27 cellular contexts compared by ENCODE assay signal in the genomic region with DNA sequence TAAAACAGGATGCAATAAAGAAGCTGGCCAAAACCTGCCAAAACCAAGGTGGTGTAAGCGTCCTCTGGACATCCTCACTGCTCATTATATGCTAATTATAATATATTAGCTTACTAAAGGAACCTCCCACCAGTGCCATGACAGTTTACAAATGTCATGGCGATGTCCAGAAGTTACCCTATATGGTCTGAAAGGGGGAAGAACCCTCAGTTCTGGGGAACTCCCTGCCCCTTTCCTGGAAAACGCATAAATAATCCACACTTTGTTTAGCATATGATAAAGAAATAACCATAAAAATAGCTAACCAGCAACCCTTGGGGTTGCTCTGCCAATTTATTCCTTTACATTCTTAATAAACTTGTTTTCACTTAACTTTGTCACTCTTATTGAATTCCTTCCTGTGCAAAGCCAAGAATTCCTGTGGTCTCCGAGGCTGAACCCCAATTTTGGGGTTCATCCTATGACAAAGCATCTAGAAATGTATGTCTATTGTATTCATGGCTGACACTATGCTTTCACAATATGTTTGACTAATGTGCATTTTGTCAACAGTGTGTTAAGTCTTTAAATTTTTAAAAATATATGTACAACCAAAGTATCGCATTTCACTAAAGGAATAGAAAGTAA. TPM values are rescaled to one million over a fixed set of nuclear protein-coding genes. Genes with fewer than 3 reads are reported as not detected.
DNase-seq lines count a peak whose midpoint lies in the region; FAIRE-seq and TF ChIP-seq lines count a peak whose summit lies in the region.
"Had no signal": no experiment of that assay in that cellular context is flagged by ENCODE, and none has a peak within 500 bp of the region (broad histone marks: within the 10 kb centered on the region; RNA-seq: fewer than 3 reads in every experiment).

No MANE protein-coding gene starts in this region.

- no peak for FAIRE-seq in astrocyte (lab: Jason Lieb, UNC)
- FAIRE-seq: TTC549 had no signal

- no peaks in the 10 kb centered on the region for H3K9me3 ChIP-seq in astrocyte (ENCODE audit: insufficient read depth, low read depth, low read length)
- H3K9me3 ChIP-seq in effector memory CD4-positive, alpha-beta T cell (ENCODE audit: control insufficient read depth, low read length): no peaks in the 10 kb centered on the region
- H3K9me3 ChIP-seq: Caco-2, left lung, ovary, right atrium auricular region had no signal

- peak; percentile 43 for DNase-seq in A172 (ENCODE audit: low spot score)
- DNase-seq in HS-27A (ENCODE audit: low read depth): peak; percentile 57
- DNase-seq in astrocyte (ENCODE audit: low read depth): peak; percentile 61
- peak; percentile 28 for DNase-seq in fibroblast of peridontal ligament (ENCODE audit: extremely low read depth)
- no peak for DNase-seq in effector CD8-positive, alpha-beta T cell (lab: John Stamatoyannopoulos, UW)
- DNase-seq in NCI-H1417 treated with DMSO at 0.1 percent for 48 hours (lab: John Stamatoyannopoulos, UW): no peak
- no peak for DNase-seq in H7
- DNase-seq in effector memory CD4-positive, alpha-beta T cell: no peak
- DNase-seq: 8988T; activated CD4-positive, alpha-beta T cell treated with anti-CD3 and anti-CD28 coated beads for 36 hours; activated naive CD4-positive, alpha-beta T cell treated with anti-CD3 and anti-CD28 coated beads for 36 hours; activated T-cell treated with anti-CD3 and anti-CD28 coated beads, Interleukin-2, amount 50 U/mL, for 4 hours; aorta; Caco-2; cerebellar nuclear complex; effector CD4-positive, alpha-beta T cell; H9; left lung; natural killer cell; NCI-H187; NCI-H748 treated with DMSO at 0.1 percent for 48 hours; ovary; SHP77; trophoblast cell had no signal

- peaks cover 22% of the 10 kb centered on the region for H3K4me1 Mint-ChIP-seq in astrocyte (ENCODE audit: low read depth, unreplicated experiment)
- H3K4me1 Mint-ChIP-seq: activated CD4-positive, alpha-beta T cell treated with anti-CD3 and anti-CD28 coated beads for 36 hours; natural killer cell had no signal

- TF ChIP-seq CTCF in astrocyte (IDR thresholded peaks at IDR 0.05; ENCODE audit: insufficient read depth, low read depth, low read length): no peak

- H3K36me3 Mint-ChIP-seq in astrocyte (ENCODE audit: low read depth, unreplicated experiment): peaks cover 2% of the 10 kb centered on the region
- H3K36me3 Mint-ChIP-seq: natural killer cell had no signal

- H3K36me3 ChIP-seq in astrocyte (ENCODE audit: insufficient read depth, low read length): no peaks in the 10 kb centered on the region
- no peaks in the 10 kb centered on the region for H3K36me3 ChIP-seq in H7 (replicated peaks; ENCODE audit: control insufficient read depth, insufficient read depth, low read length)
- no peaks in the 10 kb centered on the region for H3K36me3 ChIP-seq in effector memory CD4-positive, alpha-beta T cell (ENCODE audit: control insufficient read depth, insufficient read depth, low read length)
- H3K36me3 ChIP-seq: left lung, ovary, right atrium auricular region had no signal

- H4K20me1 ChIP-seq in astrocyte (ENCODE audit: insufficient read depth, low read length): peaks cover 46% of the 10 kb centered on the region

- H3K27ac Mint-ChIP-seq in astrocyte (ENCODE audit: unreplicated experiment): no peak overlapping the region
- H3K27ac Mint-ChIP-seq: activated CD4-positive, alpha-beta T cell treated with anti-CD3 and anti-CD28 coated beads for 36 hours; activated naive CD4-positive, alpha-beta T cell treated with anti-CD3 and anti-CD28 coated beads for 36 hours; natural killer cell had no signal

- peak overlapping the region; percentile 30 for H3K4me2 ChIP-seq in astrocyte (ENCODE audit: low read length)
- H3K4me2 ChIP-seq: KMS-11 had no signal

- H3K27me3 ChIP-seq in astrocyte (ENCODE audit: insufficient read depth, low read length): no peaks in the 10 kb centered on the region
- no peaks in the 10 kb centered on the region for H3K27me3 ChIP-seq in H7 (ENCODE audit: control insufficient read depth, insufficient read depth, low read length)
- H3K27me3 ChIP-seq in effector memory CD4-positive, alpha-beta T cell (replicated peaks; ENCODE audit: control insufficient read depth, insufficient read depth, low read length, poor library complexity, severe bottlenecking): no peaks in the 10 kb centered on the region
- H3K27me3 ChIP-seq: left lung, ovary, right atrium auricular region had no signal

- H3K27ac ChIP-seq in astrocyte (ENCODE audit: low read depth, low read length): peak overlapping the region; percentile 59
- H3K27ac ChIP-seq in effector memory CD4-positive, alpha-beta T cell (ENCODE audit: insufficient read depth, low read length, poor library complexity, severe bottlenecking): no peak overlapping the region
- H3K27ac ChIP-seq: KMS-11, left lung, ovary, right atrium auricular region had no signal

- H3K4me1 ChIP-seq in astrocyte (ENCODE audit: insufficient read depth, low read length): peaks cover 14% of the 10 kb centered on the region
- H3K4me1 ChIP-seq in effector memory CD4-positive, alpha-beta T cell (ENCODE audit: control insufficient read depth, insufficient read depth, low read length, poor library complexity, severe bottlenecking): no peaks in the 10 kb centered on the region
- H3K4me1 ChIP-seq: Caco-2, left lung had no signal

- no peak overlapping the region for H3K9ac ChIP-seq in astrocyte (ENCODE audit: low read length)
- H3K9ac ChIP-seq: KMS-11 had no signal

- no peak overlapping the region for H2AFZ ChIP-seq in astrocyte (ENCODE audit: low read depth, low read length)

- peaks cover 84% of the 10 kb centered on the region for H3K79me2 ChIP-seq in astrocyte (ENCODE audit: insufficient read depth, low read length)

- no peak overlapping the region for H3K4me3 Mint-ChIP-seq in astrocyte (ENCODE audit: unreplicated experiment)
- H3K4me3 Mint-ChIP-seq: activated CD4-positive, alpha-beta T cell treated with anti-CD3 and anti-CD28 coated beads for 36 hours; activated naive CD4-positive, alpha-beta T cell treated with anti-CD3 and anti-CD28 coated beads for 36 hours; activated T-cell treated with anti-CD3 and anti-CD28 coated beads, Interleukin-2, amount 50 U/mL, for 4 hours; H9; natural killer cell had no signal

- H3K4me3 ChIP-seq in astrocyte (ENCODE audit: insufficient read depth, low read depth, low read length) (no peak overlapping the region), H7 (ENCODE audit: insufficient read depth, low read depth, low read length) (no peak overlapping the region)
- H3K4me3 ChIP-seq in effector memory CD4-positive, alpha-beta T cell (ENCODE audit: insufficient read depth, low read depth, low read length, poor library complexity, severe bottlenecking): no peak overlapping the region
- H3K4me3 ChIP-seq: left lung, ovary, right atrium auricular region had no signal

- H3K9me3 Mint-ChIP-seq in astrocyte (ENCODE audit: unreplicated experiment): no peaks in the 10 kb centered on the region
- H3K9me3 Mint-ChIP-seq: activated naive CD4-positive, alpha-beta T cell treated with anti-CD3 and anti-CD28 coated beads for 36 hours; activated T-cell treated with anti-CD3 and anti-CD28 coated beads, Interleukin-2, amount 50 U/mL, for 4 hours; H9; natural killer cell had no signal

- H3K27me3 Mint-ChIP-seq in astrocyte (ENCODE audit: low read depth, unreplicated experiment): no peaks in the 10 kb centered on the region

RNA-seq across cellular contexts. Expression of a gene that starts 25.2 kb away (rescaled TPM):
- total RNA-seq in A172 (2014; rRNA removed; shearing (Covaris generic)): 10.0 and 10.1 TPM in 2 replicates
- total RNA-seq in astrocyte: 50.0 and 54.6 TPM in 2 replicates
- 51.1 and 77.6 TPM in 2 replicates for total RNA-seq in H7 (2014; rRNA removed; shearing (Covaris generic))

RNA-seq across cellular contexts. Expression of a gene that starts 59.2 kb away (rescaled TPM):
- total RNA-seq in A172 (2014; rRNA removed; shearing (Covaris generic)): 61.4 and 73.3 TPM in 2 replicates
- 34.7 and 38.7 TPM in 2 replicates for total RNA-seq in astrocyte
- 36.3 and 43.7 TPM in 2 replicates for total RNA-seq in H7 (2014; rRNA removed; shearing (Covaris generic))

Comparison
In these comparisons a context has a peak if more than half of its experiments do, and no peak if none do; other contexts are left out.
1. DNase-seq: peak in A172 (single experiment), HS-27A (single experiment), astrocyte (single experiment) and fibroblast of peridontal ligament (single experiment); none in effector CD8-positive, alpha-beta T cell (single experiment), NCI-H1417 treated with DMSO at 0.1 percent for 48 hours (single experiment), H7 (single experiment) and effector memory CD4-positive, alpha-beta T cell (0 of 3).